In the genomic region with DNA sequence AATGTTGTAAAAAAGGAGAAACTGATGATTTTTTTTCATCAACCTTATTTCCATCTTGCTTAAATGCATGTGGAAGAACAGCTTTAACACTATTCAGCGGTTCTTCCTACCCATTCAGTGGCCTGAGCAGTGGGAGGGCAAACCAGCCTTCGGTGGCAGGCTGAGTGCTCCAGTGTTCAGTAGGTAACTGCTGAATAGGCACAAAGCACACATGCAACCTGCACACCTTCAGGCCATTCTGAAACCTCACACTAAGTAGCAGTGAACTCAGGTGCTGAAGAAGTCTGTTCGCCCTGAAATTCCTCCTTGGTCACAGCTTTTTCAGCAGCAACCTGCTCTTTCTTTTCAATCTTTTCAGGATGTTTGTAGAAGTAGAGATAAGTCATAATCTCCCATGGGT, we compare ENCODE assay signal across 26 cellular contexts. TPM values are rescaled to one million over a fixed set of nuclear protein-coding genes. Genes with fewer than 3 reads are reported as not detected.
DNase-seq lines count a peak whose midpoint lies in the region; ATAC-seq, FAIRE-seq and TF ChIP-seq lines count a peak whose summit lies in the region.
"Had no signal": no experiment of that assay in that cellular context is flagged by ENCODE, and none has a peak within 500 bp of the region (broad histone marks: within the 10 kb centered on the region; RNA-seq: fewer than 3 reads in every experiment).

No MANE protein-coding gene starts in this region.

- H3K4me3 ChIP-seq in A549 (no peak overlapping the region), MM.1S (ENCODE audit: low read length) (no peak overlapping the region), neuronal stem cell (ENCODE audit: low read length in 2 of 2) (no peak overlapping the region)
- H3K4me3 ChIP-seq: BLaER1 treated with 17β-estradiol and CSF1 and Interleukin-3, amounts not matched to agents 10 nM and 100 nM; GM12878 had no signal

- CTCF ChIA-PET in A549 (lab: Yijun Ruan, JAX), result no interaction called here

- no peak overlapping the region for H4K91ac ChIP-seq in neuronal stem cell (ENCODE audit: low read depth, low read length, poor library complexity)

- H3K79me2 ChIP-seq in MM.1S (ENCODE audit: low read length), result no peaks in the 10 kb centered on the region

- no peak for TF ChIP-seq POLR2A in A549 (IDR thresholded peaks at IDR 0.05; ENCODE audit: low read length)

- H3K27me3 ChIP-seq in MM.1S (replicated peaks; ENCODE audit: insufficient read depth, low read length) (no peaks in the 10 kb centered on the region), neuronal stem cell (ENCODE audit: control insufficient read depth in 3 of 3, insufficient read depth in 3 of 3, low read depth in 1 of 3, low read length in 3 of 3) (no peaks in the 10 kb centered on the region)
- H3K27me3 ChIP-seq: BLaER1 treated with 17β-estradiol and CSF1 and Interleukin-3, amounts not matched to agents 10 nM and 100 nM had no signal

- no peak overlapping the region for H3K14ac ChIP-seq in neuronal stem cell (ENCODE audit: low read length)

- no peaks in the 10 kb centered on the region for H3K9me2 ChIP-seq in MM.1S (replicated peaks; ENCODE audit: insufficient read depth, low read length)

- no peak overlapping the region for H2BK12ac ChIP-seq in neuronal stem cell (ENCODE audit: low read length)

- DNase-seq in A549 (ENCODE audit: low read depth in 1 of 2, low spot score in 1 of 2) (no peak), MM.1S (peak; percentile 31), RPMI8226 (peak; percentile 72), neuronal stem cell (ENCODE audit: low spot score) (no peak)
- DNase-seq: 8988T; AML-193; CD4-positive, alpha-beta memory T cell; CD4-positive, CD25-positive, alpha-beta regulatory T cell; CD8-positive, alpha-beta memory T cell; COR-L47; DMS 273 treated with DMSO at 0.1 percent for 48 hours; DMS153; DMS79; DND-41; EL; GDM1 had no signal

- no peak for TF ChIP-seq EP300 in A549 (IDR thresholded peaks at IDR 0.05)

- no peak for FAIRE-seq in A549 (lab: Jason Lieb, UNC)
- FAIRE-seq: A204.1, GM12878, GM12892, GM18507 had no signal

- H2AFZ ChIP-seq in MM.1S (ENCODE audit: low read length) (no peak overlapping the region), neuronal stem cell (ENCODE audit: low read length) (no peak overlapping the region)

- H2BK15ac ChIP-seq in neuronal stem cell (ENCODE audit: low read length), result no peak overlapping the region

- H3K9me3 ChIP-seq in A549 (no peaks in the 10 kb centered on the region), MM.1S (replicated peaks; ENCODE audit: insufficient read depth, low read length) (no peaks in the 10 kb centered on the region), neuronal stem cell (replicated peaks in 1 of 2; ENCODE audit: control insufficient read depth in 2 of 2, insufficient read depth in 1 of 2, low read depth in 1 of 2, low read length in 2 of 2) (peaks cover 0 to 2% of the 10 kb centered on the region in 2 donors)
- H3K9me3 ChIP-seq: BLaER1 treated with 17β-estradiol and CSF1 and Interleukin-3, amounts not matched to agents 10 nM and 100 nM had no signal

- no peak overlapping the region for H4K8ac ChIP-seq in neuronal stem cell (ENCODE audit: low read depth, low read length)

- no peak overlapping the region for H2BK5ac ChIP-seq in neuronal stem cell (ENCODE audit: low read length)

- H3K36me3 ChIP-seq in MM.1S (replicated peaks; ENCODE audit: insufficient read depth, low read length) (no peaks in the 10 kb centered on the region), neuronal stem cell (replicated peaks in 1 of 2; ENCODE audit: control insufficient read depth in 2 of 2, insufficient read depth in 2 of 2, low read length in 2 of 2) (no peaks in the 10 kb centered on the region)
- H3K36me3 ChIP-seq: BLaER1 treated with 17β-estradiol and CSF1 and Interleukin-3, amounts not matched to agents 10 nM and 100 nM had no signal

- TF ChIP-seq RAD21 in A549 (conservative IDR thresholded peaks at IDR 0.05 in 1 of 2, IDR thresholded peaks at IDR 0.05 in 1 of 2), result no peak

- no peaks in the 10 kb centered on the region for H3F3A ChIP-seq in MM.1S (ENCODE audit: insufficient read depth, low read length)

- WGBS in A549 (ENCODE audit: missing lambda C conversion rate), result 16% methylated on average over 3 of the region's 3 CpGs
- no CpG with 5 or more reads among the region's 3 CpGs for WGBS in neuronal stem cell (ENCODE audit: extremely low coverage in 2 of 2, insufficient read length in 2 of 2, insufficient replicate concordance in 1 of 2), 2 donors

- H3K4ac ChIP-seq in neuronal stem cell (ENCODE audit: low read length), result no peak overlapping the region

- no peaks in the 10 kb centered on the region for H4K20me1 ChIP-seq in MM.1S (ENCODE audit: insufficient read depth, low read length)
- H4K20me1 ChIP-seq: BLaER1 treated with 17β-estradiol and CSF1 and Interleukin-3, amounts not matched to agents 10 nM and 100 nM had no signal

- H3K4me1 ChIP-seq in A549 (no peaks in the 10 kb centered on the region), MM.1S (ENCODE audit: low read length) (no peaks in the 10 kb centered on the region), neuronal stem cell (ENCODE audit: control insufficient read depth in 2 of 2, insufficient read depth in 1 of 2, low read depth in 1 of 2, low read length in 2 of 2) (no peaks in the 10 kb centered on the region)
- H3K4me1 ChIP-seq: BLaER1 treated with 17β-estradiol and CSF1 and Interleukin-3, amounts not matched to agents 10 nM and 100 nM had no signal

- H3K9ac ChIP-seq in MM.1S (ENCODE audit: low read length), result no peak overlapping the region
- peak overlapping the region; percentile 60 for H3K9ac ChIP-seq in neuronal stem cell (ENCODE audit: low read depth, low read length, poor library complexity)
- H3K9ac ChIP-seq: BLaER1 treated with 17β-estradiol and CSF1 and Interleukin-3, amounts not matched to agents 10 nM and 100 nM had no signal

- H3K23ac ChIP-seq in neuronal stem cell (ENCODE audit: low read depth, low read length, poor library complexity), result no peak overlapping the region

- no peak overlapping the region for H2BK120ac ChIP-seq in neuronal stem cell (ENCODE audit: low read depth, low read length)

- H3K4me2 ChIP-seq in A549, result no peak overlapping the region
- H3K4me2 ChIP-seq in MM.1S (ENCODE audit: low read depth, low read length), result no peak overlapping the region
- H3K4me2 ChIP-seq in neuronal stem cell (ENCODE audit: insufficient read depth, low read length, poor library complexity, severe bottlenecking), result no peak overlapping the region
- H3K4me2 ChIP-seq: BLaER1 treated with 17β-estradiol and CSF1 and Interleukin-3, amounts not matched to agents 10 nM and 100 nM had no signal

- H3K27ac ChIP-seq in A549 (no peak overlapping the region), MM.1S (ENCODE audit: low read length) (no peak overlapping the region), neuronal stem cell (replicated peaks; ENCODE audit: low read length) (no peak overlapping the region)
- H3K27ac ChIP-seq: BLaER1 treated with 17β-estradiol and CSF1 and Interleukin-3, amounts not matched to agents 10 nM and 100 nM; C4-2B had no signal

- H3K79me1 ChIP-seq in neuronal stem cell (ENCODE audit: low read depth, low read length), result peaks cover 1% of the 10 kb centered on the region

- ATAC-seq in A549 (no peak), GM21786 (IDR thresholded peaks at IDR 0.05; ENCODE audit: unreplicated experiment) (no peak), HG03521 (IDR thresholded peaks at IDR 0.05; ENCODE audit: unreplicated experiment) (no peak), HG02623 (IDR thresholded peaks at IDR 0.05; ENCODE audit: unreplicated experiment) (no peak), HG02759 (IDR thresholded peaks at IDR 0.05; ENCODE audit: unreplicated experiment) (no peak)
- ATAC-seq: GM12878 had no signal

- TF ChIP-seq CTCF in A549 (IDR thresholded peaks at IDR 0.05) (no peak), MM.1S (IDR thresholded peaks at IDR 0.05; ENCODE audit: low read length) (no peak)

- H2AK5ac ChIP-seq in neuronal stem cell (ENCODE audit: low read depth, low read length), result no peak overlapping the region

- no peak overlapping the region for H3K18ac ChIP-seq in neuronal stem cell (ENCODE audit: low read length)

- POLR2A ChIA-PET in A549 (lab: Yijun Ruan, JAX), result no interaction called here

TF ChIP-seq in A549, 52 proteins besides CTCF, POLR2A, EP300 and RAD21:
- TF ChIP-seq MAFK (IDR thresholded peaks at IDR 0.05; ENCODE audit: partially characterized antibody), result peak; percentile 50
- TF ChIP-seq NFE2L2 (conservative IDR thresholded peaks at IDR 0.05; ENCODE audit: low read length), result no peak

RNA-seq across cellular contexts. Expression of a gene that starts 26.1 kb away (rescaled TPM):
- polyA plus RNA-seq in A549 (2011; rRNA removed), result 14.9 and 22.5 TPM in 2 replicates
- 4.5 and 4.7 TPM in 2 replicates for polyA plus RNA-seq in A549 (2012; cell fraction: cytosol; rRNA removed)
- 1.9 and 4.1 TPM in 2 replicates for polyA plus RNA-seq in A549 (2012; cell fraction: nucleus; rRNA removed)
- 9.0 to 11.8 TPM (median 9.8 TPM) in 3 replicates for polyA plus RNA-seq in A549 (2017; fragmentation: RNase III; extraction: RNeasy Plus Mini Kit Qiagen cat#74134 plus additional on column Dnase treatment)
- 4.2 and 4.9 TPM in 2 replicates for polyA minus RNA-seq in A549 (2011; rRNA and poly(A)+ RNA removed)
- 5.7 TPM for polyA plus RNA-seq in neuronal stem cell (2013, experiment 1 of 2)
- 5.3 TPM for polyA plus RNA-seq in neuronal stem cell (2013, experiment 2 of 2)

RNA-seq across cellular contexts. Expression of a gene that starts 47.1 kb away (rescaled TPM):
- polyA plus RNA-seq in A549 (2011; rRNA removed) (25.2 and 38.4 TPM in 2 replicates), A549 (2017; fragmentation: RNase III; extraction: RNeasy Plus Mini Kit Qiagen cat#74134 plus additional on column Dnase treatment) (12.7 to 14.5 TPM (median 13.5 TPM) in 3 replicates)
- 4.0 and 4.9 TPM in 2 replicates for polyA plus RNA-seq in A549 (2012; cell fraction: cytosol; rRNA removed)
- polyA plus RNA-seq in A549 (2012; cell fraction: nucleus; rRNA removed), result 1.6 and 2.8 TPM in 2 replicates
- 13.8 and 15.0 TPM in 2 replicates for polyA minus RNA-seq in A549 (2011; rRNA and poly(A)+ RNA removed)
- polyA plus RNA-seq in neuronal stem cell (2013, experiment 1 of 2), result 20.9 TPM
- 21.7 TPM for polyA plus RNA-seq in neuronal stem cell (2013, experiment 2 of 2)

Comparison
In these comparisons a context has a peak if more than half of its experiments do, and no peak if none do; other contexts are left out.
1. DNase-seq: peak in MM.1S (single experiment) and RPMI8226 (single experiment); none in A549 (0 of 2) and neuronal stem cell (single experiment).